ENCODE assay signal across 18 cellular contexts in the genomic region with DNA sequence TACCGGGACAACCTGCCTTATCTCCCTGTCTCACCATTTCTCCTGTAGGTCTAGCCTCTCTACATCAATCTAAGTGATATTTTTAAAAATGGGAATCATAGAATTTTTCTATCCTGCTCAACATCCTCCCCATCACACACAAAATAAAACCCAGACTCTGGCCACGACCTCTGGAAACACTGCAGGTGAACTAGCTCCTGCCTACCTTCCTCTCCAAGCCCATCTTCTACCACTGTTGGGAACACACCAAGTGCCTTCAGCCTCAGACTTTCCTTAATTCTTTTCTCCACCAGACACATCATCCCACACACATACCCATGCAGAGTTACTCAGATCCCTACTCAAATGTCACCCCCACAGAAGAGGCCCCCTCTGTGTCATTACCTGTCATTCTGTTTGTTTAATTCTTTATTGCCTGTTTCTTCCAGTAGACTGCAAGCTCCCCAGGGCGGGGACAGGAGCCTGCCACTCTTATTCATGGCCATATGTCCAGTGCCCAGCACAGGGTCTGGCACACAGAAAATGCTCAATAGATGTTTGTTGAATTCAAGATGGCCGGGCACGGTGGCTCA.
"Had no signal": no experiment of that assay in that cellular context is flagged by ENCODE, and none has a peak within 500 bp of the region (broad histone marks: within the 10 kb centered on the region; RNA-seq: fewer than 3 reads in every experiment).

No MANE protein-coding gene starts in this region.

- H3K9me3 Mint-ChIP-seq: activated CD4-positive, alpha-beta T cell treated with anti-CD3 and anti-CD28 coated beads, Interleukin-2, amount 10 ng/mL, durations not matched to agents 24 days and 14 days; activated naive CD8-positive, alpha-beta T cell treated with anti-CD3 and anti-CD28 coated beads, Interleukin-2, amount 10 ng/mL, durations not matched to agents 7 days and 5 days; endodermal cell; neural crest cell had no signal

- H3K36me3 ChIP-seq: left lung, right atrium auricular region, thoracic aorta, upper lobe of left lung had no signal

- H3K27ac ChIP-seq: body of pancreas, epithelial cell of prostate, foreskin keratinocyte, left lung, thoracic aorta had no signal

- ATAC-seq: body of pancreas, foreskin keratinocyte, left lung had no signal

- H3K4me1 Mint-ChIP-seq: activated naive CD8-positive, alpha-beta T cell treated with anti-CD3 and anti-CD28 coated beads, Interleukin-2, amount 10 ng/mL, durations not matched to agents 7 days and 5 days; neural crest cell had no signal

- H3K27ac Mint-ChIP-seq: activated CD4-positive, alpha-beta T cell treated with anti-CD3 and anti-CD28 coated beads, Interleukin-2, amount 10 ng/mL, durations not matched to agents 24 days and 14 days; activated naive CD8-positive, alpha-beta T cell treated with anti-CD3 and anti-CD28 coated beads, Interleukin-2, amount 10 ng/mL, durations not matched to agents 7 days and 5 days; endodermal cell; progenitor cell of endocrine pancreas had no signal

- H3K9me3 ChIP-seq: body of pancreas, left lung, right atrium auricular region, thoracic aorta, upper lobe of left lung had no signal

- H3K27me3 ChIP-seq: body of pancreas, left lung, right atrium auricular region, upper lobe of left lung had no signal

- DNase-seq: activated CD4-positive, alpha-beta T cell treated with anti-CD3 and anti-CD28 coated beads, Interleukin-2, amount 10 ng/mL, durations not matched to agents 24 days and 14 days; activated CD4-positive, CD25-positive, alpha-beta regulatory T cell; activated CD8-positive, alpha-beta memory T cell treated with anti-CD3 and anti-CD28 coated beads for 24 hours; activated CD8-positive, alpha-beta memory T cell treated with anti-CD3 and anti-CD28 coated beads, Interleukin-2, amount 50 U/mL, for 48 hours; activated gamma-delta T cell treated with Interleukin-2 at 50 U/mL for 16 hours; activated naive CD8-positive, alpha-beta T cell treated with anti-CD3 and anti-CD28 coated beads, Interleukin-2, amount 10 ng/mL, durations not matched to agents 7 days and 5 days; body of pancreas; endodermal cell; foreskin keratinocyte; left lung; mammary epithelial cell; T-helper 2 cell; upper lobe of left lung had no signal

- H3K4me3 ChIP-seq: body of pancreas, left lung, right atrium auricular region, thoracic aorta, upper lobe of left lung had no signal

- H3K4me1 ChIP-seq: body of pancreas, foreskin keratinocyte had no signal

- H3K4me3 Mint-ChIP-seq: activated CD4-positive, alpha-beta T cell treated with anti-CD3 and anti-CD28 coated beads, Interleukin-2, amount 10 ng/mL, durations not matched to agents 24 days and 14 days; activated naive CD8-positive, alpha-beta T cell treated with anti-CD3 and anti-CD28 coated beads, Interleukin-2, amount 10 ng/mL, durations not matched to agents 7 days and 5 days; endodermal cell; neural crest cell had no signal

- H3K36me3 Mint-ChIP-seq: activated naive CD8-positive, alpha-beta T cell treated with anti-CD3 and anti-CD28 coated beads, Interleukin-2, amount 10 ng/mL, durations not matched to agents 7 days and 5 days had no signal
